In genomic region chr19:39398297-39398864, GRCh38 we compare ENCODE assay signal across 1 cellular context.
TF ChIP-seq lines count a peak whose summit lies in the region.

No MANE protein-coding gene starts in this region.

TF ChIP-seq in HepG2, 621 proteins besides CTCF, POLR2A, EP300 and RAD21 (continued from another document and continues in another):
- TF ChIP-seq UBTF (CRISPR knock-in tag; IDR thresholded peaks at IDR 0.05): no peak; the same call in 1 of the 2 replicates
- peak; percentile 42 for TF ChIP-seq AGO1 (IDR thresholded peaks at IDR 0.05; ENCODE audit: low read depth, low read length, poor library complexity, severe bottlenecking)
- no peak for TF ChIP-seq ELK4 (CRISPR knock-in tag; IDR thresholded peaks at IDR 0.05; ENCODE audit: borderline replicate concordance)
- peak; percentile 81 for TF ChIP-seq MEIS1 (CRISPR knock-in tag; IDR thresholded peaks at IDR 0.05; ENCODE audit: borderline replicate concordance)
- TF ChIP-seq AGO2 (optimal IDR thresholded peaks at IDR 0.05; ENCODE audit: low read depth, low read length): peak; percentile 85
- no peak for TF ChIP-seq ZBED4 (CRISPR knock-in tag; IDR thresholded peaks at IDR 0.05; ENCODE audit: borderline replicate concordance)
- TF ChIP-seq KDM2A (CRISPR knock-in tag; IDR thresholded peaks at IDR 0.05; ENCODE audit: borderline replicate concordance, low read depth): 0 out of 2 replicates have a peak, but pooled peaks have one; percentile 12
- no peak for TF ChIP-seq RERE (CRISPR knock-in tag; IDR thresholded peaks at IDR 0.05; ENCODE audit: low read depth)
- TF ChIP-seq SRY (CRISPR knock-in tag; IDR thresholded peaks at IDR 0.05): peak; percentile 20; the same call in 1 of the 2 replicates
- TF ChIP-seq CCAR2 (optimal IDR thresholded peaks at IDR 0.05; ENCODE audit: low read depth, low read length): no peak
- TF ChIP-seq FIP1L1 (IDR thresholded peaks at IDR 0.05; ENCODE audit: borderline replicate concordance, insufficient read depth, low read depth, low read length): no peak
- TF ChIP-seq ZSCAN5A (CRISPR knock-in tag; IDR thresholded peaks at IDR 0.05; ENCODE audit: borderline replicate concordance): no peak
- no peak for TF ChIP-seq HNRNPH1 (optimal IDR thresholded peaks at IDR 0.05; ENCODE audit: low read depth, low read length)
- no peak for TF ChIP-seq IRF2 (CRISPR knock-in tag; IDR thresholded peaks at IDR 0.05)
- no peak for TF ChIP-seq KLF16 (CRISPR knock-in tag; IDR thresholded peaks at IDR 0.05)
- peak; percentile 59 for TF ChIP-seq PATZ1 (CRISPR knock-in tag; IDR thresholded peaks at IDR 0.05)
- no peak for TF ChIP-seq ZNF337 (CRISPR knock-in tag; IDR thresholded peaks at IDR 0.05; ENCODE audit: borderline replicate concordance, low read depth)
- TF ChIP-seq ZFY (CRISPR knock-in tag; IDR thresholded peaks at IDR 0.05): peak; percentile 12; the same call in 1 of the 2 replicates
- peak; percentile 76 for TF ChIP-seq CEBPG (CRISPR knock-in tag; IDR thresholded peaks at IDR 0.05)
- TF ChIP-seq FOXP4 (CRISPR knock-in tag; IDR thresholded peaks at IDR 0.05): 0 out of 2 replicates have a peak, but pooled peaks have one; percentile 1
- TF ChIP-seq GLMP (CRISPR knock-in tag; IDR thresholded peaks at IDR 0.05; ENCODE audit: borderline replicate concordance): no peak
- TF ChIP-seq ZKSCAN1 (IDR thresholded peaks at IDR 0.05; ENCODE audit: low read length): no peak
- TF ChIP-seq PHF20 (CRISPR knock-in tag; IDR thresholded peaks at IDR 0.05): no peak
- TF ChIP-seq ZNF451 (CRISPR knock-in tag; IDR thresholded peaks at IDR 0.05): peak; percentile 22; the same call in 1 of the 2 replicates
- TF ChIP-seq ZKSCAN8 (CRISPR knock-in tag; IDR thresholded peaks at IDR 0.05; ENCODE audit: borderline replicate concordance): no peak
- no peak for TF ChIP-seq ZNF510 (CRISPR knock-in tag; IDR thresholded peaks at IDR 0.05; ENCODE audit: low read depth)
- no peak for TF ChIP-seq ZNF790 (CRISPR knock-in tag; IDR thresholded peaks at IDR 0.05; ENCODE audit: borderline replicate concordance)
- no peak for TF ChIP-seq ZFAT (CRISPR knock-in tag; conservative IDR thresholded peaks at IDR 0.05)
- TF ChIP-seq ZBTB10 (CRISPR knock-in tag; IDR thresholded peaks at IDR 0.05; ENCODE audit: borderline replicate concordance): 0 out of 2 replicates have a peak, but pooled peaks have one; percentile 35
- TF ChIP-seq ZIK1 (CRISPR knock-in tag; IDR thresholded peaks at IDR 0.05; ENCODE audit: borderline replicate concordance, low read depth): no peak
- peak; percentile 85 for TF ChIP-seq CEBPB (IDR thresholded peaks at IDR 0.05; ENCODE audit: borderline replicate concordance, low read depth, low read length)
- TF ChIP-seq FOSL2 (CRISPR knock-in tag; IDR thresholded peaks at IDR 0.05): peak; percentile 55
